Comparison of ENCODE assay signal across 14 cellular contexts in the genomic region with DNA sequence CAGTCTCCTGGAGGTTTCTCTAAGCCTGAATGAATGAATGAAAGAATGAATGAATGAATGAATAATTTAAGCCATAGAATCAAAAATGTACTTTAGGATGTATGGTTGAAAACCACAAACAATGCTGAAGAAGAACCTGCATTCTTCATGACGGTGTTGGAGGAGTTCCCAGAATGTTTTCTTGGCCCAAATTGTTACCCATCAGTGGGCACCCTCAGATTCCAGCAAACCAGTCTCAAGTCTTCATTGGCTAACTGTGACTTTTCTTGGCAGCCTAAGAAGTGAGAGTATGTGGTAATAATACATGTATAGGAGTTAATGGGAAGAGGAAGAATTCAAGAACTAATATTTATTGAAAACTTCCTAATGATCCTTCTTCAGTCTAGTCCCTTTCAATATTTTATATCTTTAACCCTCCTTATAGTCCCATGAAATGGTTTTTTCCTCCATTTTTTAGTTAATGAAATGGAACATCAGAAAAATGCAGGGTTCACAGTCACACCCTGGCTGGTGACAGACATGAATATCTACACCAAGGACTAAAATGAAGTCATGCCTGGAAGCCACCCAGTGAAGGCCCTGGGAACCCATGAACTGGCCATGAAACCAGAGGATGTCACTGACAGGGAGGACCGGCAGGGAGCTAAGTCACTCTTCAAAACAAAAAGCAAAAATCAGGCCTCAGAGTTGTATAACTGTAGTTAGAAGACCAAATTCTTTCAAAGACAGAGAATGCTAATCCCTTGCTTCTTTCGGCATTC. TPM values are rescaled to one million over a fixed set of nuclear protein-coding genes. Genes with fewer than 3 reads are reported as not detected.
DNase-seq lines count a peak whose midpoint lies in the region; ATAC-seq, FAIRE-seq and TF ChIP-seq lines count a peak whose summit lies in the region.
"Not testable (repeated sequence)": the region's sequence is repeated elsewhere in the genome, so short reads cannot be mapped to it uniquely, and the experiment has no call there.
"Had no signal": no experiment of that assay in that cellular context is flagged by ENCODE, and none has a peak within 500 bp of the region (broad histone marks: within the 10 kb centered on the region; RNA-seq: fewer than 3 reads in every experiment).

No MANE protein-coding gene starts in this region.

- DNase-seq in GM23248 (peak; percentile 44), M059J (ENCODE audit: low read depth) (peak; percentile 68), RPMI7951 (ENCODE audit: low read depth) (peak; percentile 47), astrocyte (ENCODE audit: low read depth) (peak; percentile 36), MCF 10A (ENCODE audit: unreplicated experiment) (peak; percentile 79), fibroblast of mammary gland (ENCODE audit: low read depth) (peak; percentile 10), kidney glomerular epithelial cell (lab: John Stamatoyannopoulos, UW) (peak; percentile 28)
- not testable (repeated sequence) for DNase-seq in stimulated activated naive B cell treated with anti-CD40 and anti-IgM and Interleukin-4, amounts not matched to agents 10 μg/mL and 1 μg/mL and 100 μg/mL, for 72 hours

- CTCF ChIA-PET in MCF 10A (lab: Yijun Ruan, JAX) = not testable (repeated sequence)

- H3K36me3 Mint-ChIP-seq in astrocyte (ENCODE audit: low read depth, unreplicated experiment); MCF 10A (ENCODE audit: insufficient read depth, unreplicated experiment); stimulated activated naive B cell treated with anti-CD40 and anti-IgM and Interleukin-4, amounts not matched to agents 10 μg/mL and 1 μg/mL and 100 μg/mL, for 72 hours: not testable (repeated sequence)

- not testable (repeated sequence) for H3K9me2 ChIP-seq in GM23248 (ENCODE audit: insufficient read depth)

- ATAC-seq in stimulated activated naive B cell treated with anti-CD40 and anti-IgM and Interleukin-4, amounts not matched to agents 10 μg/mL and 1 μg/mL and 100 μg/mL, for 72 hours (replicated peaks) = not testable (repeated sequence)

- H3K4me2 ChIP-seq in GM23248 (ENCODE audit: unreplicated experiment) = peak overlapping the region; percentile 22
- H3K4me2 ChIP-seq in astrocyte (ENCODE audit: low read length) = not testable (repeated sequence)

- not testable (repeated sequence) for H4K20me1 ChIP-seq in GM23248 (ENCODE audit: insufficient read depth); astrocyte (ENCODE audit: insufficient read depth, low read length)

- peaks cover 18% of the 10 kb centered on the region for H3K4me1 Mint-ChIP-seq in astrocyte (ENCODE audit: low read depth, unreplicated experiment)
- H3K4me1 Mint-ChIP-seq in MCF 10A (ENCODE audit: insufficient read depth, unreplicated experiment); stimulated activated naive B cell treated with anti-CD40 and anti-IgM and Interleukin-4, amounts not matched to agents 10 μg/mL and 1 μg/mL and 100 μg/mL, for 72 hours: not testable (repeated sequence)

- intact Hi-C loops in MCF 10A (cut with micrococcal nuclease) = not testable (repeated sequence)

- not testable (repeated sequence) for H3K9me3 ChIP-seq in GM23248 (ENCODE audit: low read depth); astrocyte (ENCODE audit: insufficient read depth, low read depth, low read length)

- not testable (repeated sequence) for H2AFZ ChIP-seq in GM23248; astrocyte (ENCODE audit: low read depth, low read length)

- not testable (repeated sequence) for H3K9me3 Mint-ChIP-seq in astrocyte (ENCODE audit: unreplicated experiment); MCF 10A (ENCODE audit: unreplicated experiment); stimulated activated naive B cell treated with anti-CD40 and anti-IgM and Interleukin-4, amounts not matched to agents 10 μg/mL and 1 μg/mL and 100 μg/mL, for 72 hours

- in situ Hi-C loops in GM23248 (cut with MboI) = not testable (repeated sequence)

- H3K4me3 Mint-ChIP-seq in astrocyte (ENCODE audit: unreplicated experiment); MCF 10A (ENCODE audit: unreplicated experiment); stimulated activated naive B cell treated with anti-CD40 and anti-IgM and Interleukin-4, amounts not matched to agents 10 μg/mL and 1 μg/mL and 100 μg/mL, for 72 hours: not testable (repeated sequence)

- peaks cover 11% of the 10 kb centered on the region for H3K4me1 ChIP-seq in GM23248 (ENCODE audit: insufficient read depth)
- not testable (repeated sequence) for H3K4me1 ChIP-seq in astrocyte (ENCODE audit: insufficient read depth, low read length)

- WGBS in GM23248 (ENCODE audit: low coverage in 1 of 2, low lambda C conversion rate in 2 of 2, missing lambda C conversion rate in 2 of 2), 2 experiments = 53 to 63% methylated on average over 3 of the region's 3 CpGs

- not testable (repeated sequence) for H3K36me3 ChIP-seq in GM23248 (ENCODE audit: low read depth); astrocyte (ENCODE audit: insufficient read depth, low read length)

- not testable (repeated sequence) for H3K4me3 ChIP-seq in GM23248; astrocyte (ENCODE audit: insufficient read depth, low read depth, low read length); fibroblast of mammary gland (ENCODE audit: control insufficient read depth, low read depth, low read length)

- POLR2A ChIA-PET in MCF 10A (lab: Yijun Ruan, JAX) = interaction anchor here (0.6 kb wide), 2 partner anchors 185 to 558 kb away, joined by 3 read pairs; no protein-coding TSS in a partner anchor

- not testable (repeated sequence) for H3K27me3 Mint-ChIP-seq in astrocyte (ENCODE audit: low read depth, unreplicated experiment)
- peaks cover 37% of the 10 kb centered on the region for H3K27me3 Mint-ChIP-seq in MCF 10A (ENCODE audit: insufficient read depth, unreplicated experiment)
- peaks cover 18 to 23% of the 10 kb centered on the region in 2 donors for H3K27me3 Mint-ChIP-seq in stimulated activated naive B cell treated with anti-CD40 and anti-IgM and Interleukin-4, amounts not matched to agents 10 μg/mL and 1 μg/mL and 100 μg/mL, for 72 hours

- H3K27ac Mint-ChIP-seq in astrocyte (ENCODE audit: unreplicated experiment); MCF 10A (ENCODE audit: low read depth, unreplicated experiment): not testable (repeated sequence)
- peak overlapping the region; percentile 37 for H3K27ac Mint-ChIP-seq in stimulated activated naive B cell treated with anti-CD40 and anti-IgM and Interleukin-4, amounts not matched to agents 10 μg/mL and 1 μg/mL and 100 μg/mL, for 72 hours

- not testable (repeated sequence) for H3K9ac ChIP-seq in GM23248; astrocyte (ENCODE audit: low read length)

- H3K27ac ChIP-seq in GM23248; astrocyte (ENCODE audit: low read depth, low read length): not testable (repeated sequence)

- TF ChIP-seq CTCF in astrocyte (IDR thresholded peaks at IDR 0.05; ENCODE audit: insufficient read depth, low read depth, low read length); MCF 10A (IDR thresholded peaks at IDR 0.05; ENCODE audit: unreplicated experiment); fibroblast of mammary gland (conservative IDR thresholded peaks at IDR 0.05; ENCODE audit: control insufficient read depth, insufficient read depth, low read depth, low read length): not testable (repeated sequence)

- H3F3A ChIP-seq in GM23248 (ENCODE audit: insufficient read depth) = not testable (repeated sequence)

- not testable (repeated sequence) for FAIRE-seq in astrocyte (lab: Jason Lieb, UNC)

- H3K79me2 ChIP-seq in GM23248 (ENCODE audit: insufficient read depth); astrocyte (ENCODE audit: insufficient read depth, low read length): not testable (repeated sequence)

- BruUV-seq in MCF 10A (replicated peaks; lab: Mats Ljungman, UMichigan) = not testable (repeated sequence)

- not testable (repeated sequence) for H3K27me3 ChIP-seq in GM23248 (replicated peaks; ENCODE audit: insufficient read depth); astrocyte (ENCODE audit: insufficient read depth, low read length)

RNA-seq across cellular contexts. Expression of a gene that starts 29.9 kb away (rescaled TPM):
- not detected in 2 replicates for total RNA-seq in GM23248 (2014; rRNA removed; shearing (Covaris generic))
- not detected in 2 replicates for polyA plus RNA-seq in GM23248 (2016; fragmentation: Nextera tagmentation; extraction: Ambion mirVana)
- not detected in 2 replicates for total RNA-seq in M059J (2014; rRNA removed; shearing (Covaris generic))
- not detected in 2 replicates for total RNA-seq in RPMI7951 (2014; rRNA removed; shearing (Covaris generic))
- total RNA-seq in astrocyte (not detected in 2 replicates), MCF 10A (2022) (not detected in 2 replicates)
- total RNA-seq: Caco-2; CD4-positive, alpha-beta T cell; H7; HFFc6; HT1080 had no signal
- polyA plus RNA-seq: BJ had no signal

RNA-seq across cellular contexts. Expression of a gene that starts 39.0 kb away (rescaled TPM):
- total RNA-seq in GM23248 (2014; rRNA removed; shearing (Covaris generic)) = not detected in 2 replicates
- not detected in 2 replicates for polyA plus RNA-seq in GM23248 (2016; fragmentation: Nextera tagmentation; extraction: Ambion mirVana)
- total RNA-seq in M059J (2014; rRNA removed; shearing (Covaris generic)) = 0.27 and 2.4 TPM in 2 replicates
- not detected in 2 replicates for total RNA-seq in RPMI7951 (2014; rRNA removed; shearing (Covaris generic))
- total RNA-seq in astrocyte (not detected in 2 replicates), MCF 10A (2022) (not detected in 2 replicates)
- total RNA-seq: Caco-2; CD4-positive, alpha-beta T cell; H7; HFFc6; HT1080 had no signal
- polyA plus RNA-seq: BJ had no signal
